In genomic region chr13:97573011-97573410, GRCh38 we compare ENCODE assay signal across 22 cellular contexts.
A peak's percentile ranks its signal among the peaks of the same experiment; 100 is the strongest.
DNase-seq lines count a peak whose midpoint lies in the region; ATAC-seq and TF ChIP-seq lines count a peak whose summit lies in the region.
"Had no signal": no experiment of that assay in that cellular context is flagged by ENCODE, and none has a peak within 500 bp of the region (broad histone marks: within the 10 kb centered on the region; RNA-seq: fewer than 3 reads in every experiment).

No MANE protein-coding gene starts in this region.

- H3K4me1 Mint-ChIP-seq in mesothelial cell of epicardium (peaks cover 36% of the 10 kb centered on the region), MCF 10A (ENCODE audit: insufficient read depth, unreplicated experiment) (peaks cover 4% of the 10 kb centered on the region)

- CTCF ChIA-PET in A673 (lab: Charles Lee) = no interaction called here
- CTCF ChIA-PET in MCF 10A (lab: Yijun Ruan, JAX) = interaction anchor here (0.6 kb wide), 1 partner anchor 1113 kb away, joined by 4 read pairs; no protein-coding TSS in a partner anchor

- intact Hi-C loops in A673 (cut with micrococcal nuclease; ENCODE audit: unreplicated experiment) (loop anchor here (10.0 kb wide), 2 partner anchors 208 to 458 kb away; no protein-coding TSS in a partner anchor), MCF 10A (cut with micrococcal nuclease) (loop anchor here (10.0 kb wide), 1 partner anchor 208 kb away; no protein-coding TSS in a partner anchor)

- H3K9me3 ChIP-seq in A673 (ENCODE audit: low read depth, low read length, poor library complexity, severe bottlenecking) (no peaks in the 10 kb centered on the region), HUES48 (ENCODE audit: control insufficient read depth, insufficient read depth, low read length) (no peaks in the 10 kb centered on the region)

- ATAC-seq in HG03460 (IDR thresholded peaks at IDR 0.05; ENCODE audit: unreplicated experiment) = no peak
- ATAC-seq: GM12878, GM23338, HCT116, Panc1 had no signal

- no peak for TF ChIP-seq CTCF in A673 (conservative IDR thresholded peaks at IDR 0.05; ENCODE audit: low read depth, low read length)
- no peak for TF ChIP-seq CTCF in mesothelial cell of epicardium (IDR thresholded peaks at IDR 0.05; ENCODE audit: unreplicated experiment)
- no peak for TF ChIP-seq CTCF in MCF 10A (IDR thresholded peaks at IDR 0.05; ENCODE audit: unreplicated experiment)

- H3K27me3 Mint-ChIP-seq in mesothelial cell of epicardium (ENCODE audit: low read depth) (no peaks in the 10 kb centered on the region), MCF 10A (ENCODE audit: insufficient read depth, unreplicated experiment) (no peaks in the 10 kb centered on the region)

- H3K27me3 ChIP-seq in A673 (replicated peaks; ENCODE audit: insufficient read depth, low read depth, low read length, poor library complexity) = no peaks in the 10 kb centered on the region
- no peaks in the 10 kb centered on the region for H3K27me3 ChIP-seq in HUES48 (ENCODE audit: control insufficient read depth, insufficient read depth, low read length)

- BruUV-seq in A673 (replicated peaks; lab: Mats Ljungman, UMichigan) (no TSS peak), MCF 10A (replicated peaks; lab: Mats Ljungman, UMichigan) (no TSS peak)

- H3K36me3 ChIP-seq in A673 (ENCODE audit: insufficient read depth, low read length, poor library complexity, severe bottlenecking) (no peaks in the 10 kb centered on the region), HUES48 (ENCODE audit: control insufficient read depth, insufficient read depth, low read length) (no peaks in the 10 kb centered on the region)

- H3K9me3 Mint-ChIP-seq in mesothelial cell of epicardium (peaks cover 18% of the 10 kb centered on the region), MCF 10A (ENCODE audit: unreplicated experiment) (no peaks in the 10 kb centered on the region)
- H3K9me3 Mint-ChIP-seq: GM23338 had no signal

- H3K9ac ChIP-seq in HUES48 (ENCODE audit: low read depth, low read length) = no peak overlapping the region

- no peak overlapping the region for H3K4me3 Mint-ChIP-seq in mesothelial cell of epicardium
- no peak overlapping the region for H3K4me3 Mint-ChIP-seq in MCF 10A (ENCODE audit: unreplicated experiment)
- H3K4me3 Mint-ChIP-seq: GM23338 had no signal

- H3K4me1 ChIP-seq in A673 (ENCODE audit: insufficient read depth, low read length, poor library complexity, severe bottlenecking) (peaks cover 43% of the 10 kb centered on the region), HUES48 (ENCODE audit: control insufficient read depth, insufficient read depth, low read length) (peaks cover 28% of the 10 kb centered on the region)

- H3K4me3 ChIP-seq in A673 (ENCODE audit: low read depth, low read length, poor library complexity, severe bottlenecking) (no peak overlapping the region), HUES48 (ENCODE audit: low read depth, low read length) (no peak overlapping the region)
- H3K4me3 ChIP-seq: GM12878, GM23338 had no signal

- H3K27ac ChIP-seq in A673 (ENCODE audit: low read depth, low read length, poor library complexity, severe bottlenecking) (peak overlapping the region; percentile 64), HUES48 (ENCODE audit: low read depth, low read length) (peak overlapping the region; percentile 60)

- no peaks in the 10 kb centered on the region for H3K36me3 Mint-ChIP-seq in mesothelial cell of epicardium
- no peaks in the 10 kb centered on the region for H3K36me3 Mint-ChIP-seq in MCF 10A (ENCODE audit: insufficient read depth, unreplicated experiment)

- POLR2A ChIA-PET in A673 (lab: Charles Lee; ENCODE audit: low non-redundant PET) = no interaction called here
- POLR2A ChIA-PET in MCF 10A (lab: Yijun Ruan, JAX) = no interaction called here

- DNase-seq in A673 (ENCODE audit: low spot score) (peak; percentile 84), amniotic epithelial cell (ENCODE audit: low read depth) (peak; percentile 78), mesothelial cell of epicardium (ENCODE audit: low spot score in 2 of 2, unreplicated experiment in 2 of 2) (no peak), MCF 10A (ENCODE audit: unreplicated experiment) (no peak), COR-L47 (lab: John Stamatoyannopoulos, UW) (no peak), NCI-H2227 treated with DMSO at 0.1 percent for 48 hours (lab: John Stamatoyannopoulos, UW) (no peak)
- DNase-seq: 8988T, AML-193, C1 segment of cervical spinal cord, DMS79, Karpas-422, NCI-H1694, NCI-H2081 treated with DMSO at 0.1 percent for 48 hours, NCI-H748 treated with DMSO at 0.1 percent for 48 hours, SIG-M5, T-helper 1 cell had no signal

- H3K27ac Mint-ChIP-seq in mesothelial cell of epicardium (peak overlapping the region; percentile 7), MCF 10A (ENCODE audit: low read depth, unreplicated experiment) (no peak overlapping the region)
- H3K27ac Mint-ChIP-seq: GM23338 had no signal

Comparison
In these comparisons a context has a peak if more than half of its experiments do, and no peak if none do; other contexts are left out.
1. DNase-seq: peak in A673 (single experiment) and amniotic epithelial cell (single experiment); none in mesothelial cell of epicardium (0 of 2), MCF 10A (single experiment), COR-L47 (single experiment) and NCI-H2227 treated with DMSO at 0.1 percent for 48 hours (single experiment).